ENCODE assay signal across 8 cellular contexts in the genomic region with DNA sequence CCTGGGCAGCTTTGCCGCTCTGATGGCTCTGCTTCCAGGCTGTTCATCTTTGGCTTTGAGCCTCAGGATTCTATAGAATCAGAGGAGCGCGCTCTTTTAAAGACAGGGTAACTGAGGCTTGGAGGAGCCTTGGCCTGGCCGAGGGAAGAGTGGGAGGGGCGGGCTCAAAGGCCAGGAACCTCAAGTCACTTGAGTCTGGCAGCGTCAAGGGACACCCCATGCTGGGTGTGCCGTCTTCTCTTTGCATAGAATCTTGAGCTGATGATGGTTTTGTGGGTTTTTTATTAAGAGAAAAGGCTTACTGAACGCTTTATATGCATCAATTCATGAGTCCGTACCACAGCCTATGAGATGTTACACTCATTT. TPM values are rescaled to one million over a fixed set of nuclear protein-coding genes. Genes with fewer than 3 reads are reported as not detected.
DNase-seq lines count a peak whose midpoint lies in the region; ATAC-seq and TF ChIP-seq lines count a peak whose summit lies in the region.

No MANE protein-coding gene starts in this region.

- no peaks in the 10 kb centered on the region for H3K9me2 ChIP-seq in Loucy (replicated peaks; ENCODE audit: low read depth, low read length)

- H3K27ac ChIP-seq in CD4-positive, CD25-positive, alpha-beta regulatory T cell (ENCODE audit: insufficient read depth, low read length, poor library complexity, severe bottlenecking), result peak overlapping the region; percentile 96

- peak overlapping the region; percentile 86 for H3K4me2 ChIP-seq in Loucy (ENCODE audit: low read depth, low read length, poor library complexity, severe bottlenecking)

- peak overlapping the region; percentile 53 for H2AFZ ChIP-seq in Loucy (ENCODE audit: low read length)

- H3K4me3 ChIP-seq in CD4-positive, CD25-positive, alpha-beta regulatory T cell (ENCODE audit: low read depth, low read length), result peak overlapping the region; percentile 64
- H3K4me3 ChIP-seq in Loucy (ENCODE audit: low read length, poor library complexity, severe bottlenecking), result peak overlapping the region; percentile 84

- H3K36me3 Mint-ChIP-seq in CD4-positive, CD25-positive, alpha-beta regulatory T cell, result peaks cover 13% of the 10 kb centered on the region
- peaks cover 86% of the 10 kb centered on the region for H3K36me3 Mint-ChIP-seq in dendritic cell treated with granulocyte-macrophage colony-stimulating factor and Interleukin-4, amounts not matched to agents 40 ng/mL and 50 ng/mL, for 4 days (ENCODE audit: low read depth)
- peaks cover 34% of the 10 kb centered on the region for H3K36me3 Mint-ChIP-seq in nephron (ENCODE audit: low read depth)

- H3K4me3 Mint-ChIP-seq in CD4-positive, CD25-positive, alpha-beta regulatory T cell, result peak overlapping the region; percentile 89 to 100 (median 100)
- peak overlapping the region; percentile 94 for H3K4me3 Mint-ChIP-seq in dendritic cell treated with granulocyte-macrophage colony-stimulating factor and Interleukin-4, amounts not matched to agents 40 ng/mL and 50 ng/mL, for 4 days
- peak overlapping the region; percentile 89 to 93 (median 91) for H3K4me3 Mint-ChIP-seq in nephron

- H3K27ac Mint-ChIP-seq in CD4-positive, CD25-positive, alpha-beta regulatory T cell, result peak overlapping the region; percentile 82 to 92 (median 87)
- H3K27ac Mint-ChIP-seq in dendritic cell treated with granulocyte-macrophage colony-stimulating factor and Interleukin-4, amounts not matched to agents 40 ng/mL and 50 ng/mL, for 4 days, result peak overlapping the region; percentile 92
- peak overlapping the region; percentile 38 to 96 (median 91) for H3K27ac Mint-ChIP-seq in nephron

- peaks cover 45% of the 10 kb centered on the region for H3K79me2 ChIP-seq in Loucy (ENCODE audit: insufficient read depth, low read length)

- H3F3A ChIP-seq in Loucy (ENCODE audit: low read depth), result no peaks in the 10 kb centered on the region

- intact Hi-C loops in dendritic cell treated with granulocyte-macrophage colony-stimulating factor and Interleukin-4, amounts not matched to agents 40 ng/mL and 50 ng/mL, for 4 days (cut with micrococcal nuclease), result loop anchor here (1.0 kb wide), 1 partner anchor 43 kb away; a partner anchor contains a TSS

- no peak for ATAC-seq in CD4-positive, CD25-positive, alpha-beta regulatory T cell (ENCODE audit: low read depth in 2 of 2)

- H3K4me1 ChIP-seq in CD4-positive, CD25-positive, alpha-beta regulatory T cell (ENCODE audit: control insufficient read depth, insufficient read depth, low read length, poor library complexity, severe bottlenecking), result peaks cover 27% of the 10 kb centered on the region
- peaks cover 26% of the 10 kb centered on the region for H3K4me1 ChIP-seq in Loucy (ENCODE audit: insufficient read depth, low read length, poor library complexity, severe bottlenecking)

- peaks cover 0 to 2% (median 0%) of the 10 kb centered on the region in 7 donors for H3K9me3 Mint-ChIP-seq in CD4-positive, CD25-positive, alpha-beta regulatory T cell
- H3K9me3 Mint-ChIP-seq in dendritic cell treated with granulocyte-macrophage colony-stimulating factor and Interleukin-4, amounts not matched to agents 40 ng/mL and 50 ng/mL, for 4 days, result peaks cover 8% of the 10 kb centered on the region
- H3K9me3 Mint-ChIP-seq in nephron, result peaks cover 5% of the 10 kb centered on the region

- H3K4me1 Mint-ChIP-seq in CD4-positive, CD25-positive, alpha-beta regulatory T cell, result peaks cover 4 to 52% (median 24%) of the 10 kb centered on the region in 4 donors
- peaks cover 48% of the 10 kb centered on the region for H3K4me1 Mint-ChIP-seq in dendritic cell treated with granulocyte-macrophage colony-stimulating factor and Interleukin-4, amounts not matched to agents 40 ng/mL and 50 ng/mL, for 4 days (ENCODE audit: low read depth)
- H3K4me1 Mint-ChIP-seq in nephron, result peaks cover 18% of the 10 kb centered on the region

- H4K20me1 ChIP-seq in Loucy (ENCODE audit: insufficient read depth, low read length, poor library complexity, severe bottlenecking), result peaks cover 17% of the 10 kb centered on the region

- peaks cover 12% of the 10 kb centered on the region for H3K36me3 ChIP-seq in CD4-positive, CD25-positive, alpha-beta regulatory T cell (ENCODE audit: control insufficient read depth, insufficient read depth, low read length)
- no peaks in the 10 kb centered on the region; the same call in 1 of the 2 replicates for H3K36me3 ChIP-seq in Loucy (ENCODE audit: insufficient read depth, low read length)

- DNase-seq in CD4-positive, CD25-positive, alpha-beta regulatory T cell, result no peak
- DNase-seq in COR-L47 (lab: John Stamatoyannopoulos, UW), result no peak
- no peak for DNase-seq in H4 (ENCODE audit: low spot score)
- no peak for DNase-seq in OCI-M2 (lab: John Stamatoyannopoulos, UW; ENCODE audit: unreplicated experiment)
- DNase-seq in DMS153 treated with DMSO at 0.1 percent for 48 hours (lab: John Stamatoyannopoulos, UW; ENCODE audit: unreplicated experiment), result no peak

- no peaks in the 10 kb centered on the region for H3K27me3 ChIP-seq in CD4-positive, CD25-positive, alpha-beta regulatory T cell (ENCODE audit: control insufficient read depth, insufficient read depth, low read length)
- H3K27me3 ChIP-seq in Loucy (ENCODE audit: insufficient read depth, low read length, poor library complexity, severe bottlenecking), result no peaks in the 10 kb centered on the region

- H3K9ac ChIP-seq in Loucy (ENCODE audit: low read depth, low read length, poor library complexity, severe bottlenecking), result peak overlapping the region; percentile 94

- no peaks in the 10 kb centered on the region for H3K27me3 Mint-ChIP-seq in CD4-positive, CD25-positive, alpha-beta regulatory T cell
- no peaks in the 10 kb centered on the region for H3K27me3 Mint-ChIP-seq in dendritic cell treated with granulocyte-macrophage colony-stimulating factor and Interleukin-4, amounts not matched to agents 40 ng/mL and 50 ng/mL, for 4 days
- no peaks in the 10 kb centered on the region for H3K27me3 Mint-ChIP-seq in nephron (ENCODE audit: low read depth)

- TF ChIP-seq CTCF in Loucy (conservative IDR thresholded peaks at IDR 0.05; ENCODE audit: low read length) (0 out of 2 replicates have a peak, but pooled peaks have one; percentile 8), nephron (IDR thresholded peaks at IDR 0.05; ENCODE audit: unreplicated experiment in 3 of 3) (no peak)

- peaks cover 2 to 3% of the 10 kb centered on the region in 2 experiments for H3K9me3 ChIP-seq in CD4-positive, CD25-positive, alpha-beta regulatory T cell (ENCODE audit: control insufficient read depth in 2 of 2, low read length in 2 of 2)
- peaks cover under 1% of the 10 kb centered on the region; the same call in 1 of the 2 replicates for H3K9me3 ChIP-seq in Loucy (ENCODE audit: insufficient read depth, low read depth, low read length)

RNA-seq across cellular contexts. Expression of a gene that starts 1.1 kb away (rescaled TPM):
- total RNA-seq in CD4-positive, CD25-positive, alpha-beta regulatory T cell, result 49.9 TPM
- 10 to 100 TPM; 60.5 to 76.0 (median 63.8) TPM for polyA plus RNA-seq in CD4-positive, CD25-positive, alpha-beta regulatory T cell
- 80.9 and 96.4 TPM in 2 replicates for total RNA-seq in H4 (2014; rRNA removed; shearing (Covaris generic))

RNA-seq across cellular contexts. Expression of a gene that starts 42.2 kb away (rescaled TPM):
- 4.6 TPM for total RNA-seq in CD4-positive, CD25-positive, alpha-beta regulatory T cell
- polyA plus RNA-seq in CD4-positive, CD25-positive, alpha-beta regulatory T cell, result 1 to 10 TPM; 3.9 to 5.2 (median 4.1) TPM
- total RNA-seq in H4 (2014; rRNA removed; shearing (Covaris generic)), result 3.6 and 4.8 TPM in 2 replicates

RNA-seq across cellular contexts. Expression of a gene that starts 42.9 kb away (rescaled TPM):
- total RNA-seq in CD4-positive, CD25-positive, alpha-beta regulatory T cell, result 40.6 TPM
- polyA plus RNA-seq in CD4-positive, CD25-positive, alpha-beta regulatory T cell, result 10 to 100 TPM; 17.1 to 18.9 (median 17.8) TPM
- 89.9 and 95.2 TPM in 2 replicates for total RNA-seq in H4 (2014; rRNA removed; shearing (Covaris generic))

RNA-seq across cellular contexts. Expression of a gene that starts 51.8 kb away (rescaled TPM):
- not detected for total RNA-seq in CD4-positive, CD25-positive, alpha-beta regulatory T cell
- not detected for polyA plus RNA-seq in CD4-positive, CD25-positive, alpha-beta regulatory T cell
- total RNA-seq in H4 (2014; rRNA removed; shearing (Covaris generic)), result not detected in 2 replicates
